8 cellular contexts compared by ENCODE assay signal in the genomic region with DNA sequence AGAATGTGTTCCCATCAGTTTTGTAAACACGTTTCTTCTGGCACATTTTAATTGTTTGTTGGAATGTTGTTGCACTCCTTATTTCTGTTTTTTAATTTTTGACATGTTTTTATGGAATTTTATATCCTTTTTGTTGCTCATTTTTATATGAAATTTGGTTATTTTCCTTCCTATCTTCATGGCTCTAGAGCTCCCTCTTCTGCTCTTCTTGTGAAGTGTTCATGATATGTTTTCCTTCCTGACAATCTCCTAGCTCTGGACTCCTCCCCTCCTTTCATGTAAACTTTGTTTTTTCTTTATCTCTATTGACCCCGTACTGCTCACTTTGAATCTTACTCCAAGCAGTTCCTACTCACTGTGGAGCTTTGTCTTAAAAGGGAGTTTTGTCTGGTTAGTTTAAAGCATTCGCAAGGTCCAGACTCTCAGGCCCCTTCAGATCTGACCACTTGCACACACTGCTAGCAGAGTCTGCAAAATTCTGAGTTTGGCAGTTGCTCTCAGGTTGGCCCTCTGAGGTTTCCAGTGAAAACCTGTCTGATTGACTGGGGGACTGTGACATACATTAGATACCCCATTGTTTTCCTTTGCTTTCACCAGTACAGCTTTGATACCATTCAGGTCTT.
A peak's percentile ranks its signal among the peaks of the same experiment; 100 is the strongest.
DNase-seq lines count a peak whose midpoint lies in the region; ATAC-seq, FAIRE-seq and TF ChIP-seq lines count a peak whose summit lies in the region.

No MANE protein-coding gene starts in this region.

- FAIRE-seq in G401.6 (lab: Jason Lieb, UNC): peak; percentile 89

- TF ChIP-seq CTCF in omental fat pad (IDR thresholded peaks at IDR 0.05): no peak

- DNase-seq in inferior parietal cortex (ENCODE audit: extremely low spot score): peak; percentile 61
- no peak for DNase-seq in cerebellar nuclear complex (lab: John Stamatoyannopoulos, UW)
- no peak for DNase-seq in NCI-H2081 treated with DMSO at 0.1 percent for 48 hours (lab: John Stamatoyannopoulos, UW)
- no peak for DNase-seq in omental fat pad (ENCODE audit: low spot score)

- ATAC-seq in HG03103 (IDR thresholded peaks at IDR 0.05; ENCODE audit: low read depth, unreplicated experiment) (peak; percentile 51), SK-N-SH treated with all-trans-retinoic acid at 6 μM for 48 hours (peak; percentile 83), HG03039 (IDR thresholded peaks at IDR 0.05; ENCODE audit: unreplicated experiment) (no peak), omental fat pad (ENCODE audit: low FRiP score) (no peak)

TF ChIP-seq in SK-N-SH treated with all-trans-retinoic acid at 6 μM for 48 hours, 23 proteins besides CTCF, POLR2A, EP300 and RAD21:
- TF ChIP-seq CSDC2 (CRISPR knock-in tag; IDR thresholded peaks at IDR 0.05) (no peak), ZFP3 (CRISPR knock-in tag; IDR thresholded peaks at IDR 0.05) (no peak), ARNTL (CRISPR knock-in tag; IDR thresholded peaks at IDR 0.05; ENCODE audit: borderline replicate concordance, low read depth) (no peak), CREB5 (CRISPR knock-in tag; IDR thresholded peaks at IDR 0.05; ENCODE audit: low read depth) (no peak), POU6F1 (CRISPR knock-in tag; IDR thresholded peaks at IDR 0.05; ENCODE audit: borderline replicate concordance, low read depth) (no peak), TCF4 (CRISPR knock-in tag; IDR thresholded peaks at IDR 0.05; ENCODE audit: borderline replicate concordance) (no peak), ZC3H10 (CRISPR knock-in tag; IDR thresholded peaks at IDR 0.05) (no peak), OSR1 (CRISPR knock-in tag; IDR thresholded peaks at IDR 0.05) (no peak), ZNF8 (CRISPR knock-in tag; IDR thresholded peaks at IDR 0.05) (no peak), RARB (CRISPR knock-in tag; IDR thresholded peaks at IDR 0.05) (no peak)
- TF ChIP-seq, protein P1, sequence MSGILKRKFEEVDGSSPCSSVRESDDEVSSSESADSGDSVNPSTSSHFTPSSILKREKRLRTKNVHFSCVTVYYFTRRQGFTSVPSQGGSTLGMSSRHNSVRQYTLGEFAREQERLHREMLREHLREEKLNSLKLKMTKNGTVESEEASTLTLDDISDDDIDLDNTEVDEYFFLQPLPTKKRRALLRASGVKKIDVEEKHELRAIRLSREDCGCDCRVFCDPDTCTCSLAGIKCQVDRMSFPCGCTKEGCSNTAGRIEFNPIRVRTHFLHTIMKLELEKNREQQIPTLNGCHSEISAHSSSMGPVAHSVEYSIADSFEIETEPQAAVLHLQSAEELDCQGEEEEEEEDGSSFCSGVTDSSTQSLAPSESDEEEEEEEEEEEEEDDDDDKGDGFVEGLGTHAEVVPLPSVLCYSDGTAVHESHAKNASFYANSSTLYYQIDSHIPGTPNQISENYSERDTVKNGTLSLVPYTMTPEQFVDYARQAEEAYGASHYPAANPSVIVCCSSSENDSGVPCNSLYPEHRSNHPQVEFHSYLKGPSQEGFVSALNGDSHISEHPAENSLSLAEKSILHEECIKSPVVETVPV (CRISPR knock-in tag; IDR thresholded peaks at IDR 0.05): no peak
TF ChIP-seq in SK-N-SH treated with all-trans-retinoic acid at 6 μM for 48 hours: peak in this region for 0.

Comparison
In these comparisons a context has a peak if more than half of its experiments do, and no peak if none do; other contexts are left out.
1. ATAC-seq: peak in HG03103 (single experiment) and SK-N-SH treated with all-trans-retinoic acid at 6 μM for 48 hours (single experiment); none in HG03039 (single experiment) and omental fat pad (single experiment).